16 cellular contexts compared by ENCODE assay signal in the genomic region with DNA sequence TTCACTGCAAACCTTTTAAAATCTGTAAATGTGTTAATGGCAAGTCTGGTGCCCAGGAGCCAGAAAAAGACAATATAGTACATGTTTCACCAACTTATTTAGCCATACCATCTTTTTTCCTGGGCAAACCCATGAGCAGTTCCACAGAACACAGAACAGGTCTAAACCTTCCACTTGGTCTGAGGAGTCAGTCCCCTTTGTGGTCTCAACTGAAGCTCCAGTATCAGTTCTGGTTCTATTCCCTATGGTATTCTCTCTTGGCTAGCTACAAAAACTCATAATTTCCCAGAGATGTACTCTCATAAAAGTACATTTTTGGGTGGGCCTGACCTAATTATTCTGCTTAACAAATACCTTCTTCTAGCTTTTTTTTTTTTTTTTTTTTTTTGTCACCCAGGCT. TPM values are rescaled to one million over a fixed set of nuclear protein-coding genes. Genes with fewer than 3 reads are reported as not detected.
DNase-seq lines count a peak whose midpoint lies in the region; ATAC-seq and TF ChIP-seq lines count a peak whose summit lies in the region.
"Had no signal": no experiment of that assay in that cellular context is flagged by ENCODE, and none has a peak within 500 bp of the region (broad histone marks: within the 10 kb centered on the region; RNA-seq: fewer than 3 reads in every experiment).

No MANE protein-coding gene starts in this region.

- H3K9me3 ChIP-seq in CD4-positive, alpha-beta T cell (ENCODE audit: control insufficient read depth, low read length), result no peaks in the 10 kb centered on the region
- H3K9me3 ChIP-seq: Caco-2 had no signal

- POLR2A ChIA-PET in activated CD4-positive, alpha-beta T cell treated with anti-CD3 and anti-CD28 coated beads for 36 hours (lab: Charles Lee), result no interaction called here
- POLR2A ChIA-PET in CD4-positive, alpha-beta T cell (lab: Charles Lee), result interaction anchor here (0.6 to 8.2 kb wide), 5 partner anchors 11 to 90 kb away, joined by 3 to 82 read pairs (median 5); partner anchors contain the start of gene STK17B
- POLR2A ChIA-PET in naive thymus-derived CD8-positive, alpha-beta T cell (lab: Charles Lee), result interaction anchor here (0.6 to 6.2 kb wide), 7 partner anchors 10 to 36 kb away, joined by 3 to 36 read pairs (median 7); partner anchors contain the start of gene STK17B

- H3K4me1 Mint-ChIP-seq in activated CD4-positive, alpha-beta T cell treated with anti-CD3 and anti-CD28 coated beads for 36 hours, result peaks cover 54% of the 10 kb centered on the region
- H3K4me1 Mint-ChIP-seq in CD4-positive, alpha-beta T cell (ENCODE audit: low read depth), result peaks cover 77% of the 10 kb centered on the region
- H3K4me1 Mint-ChIP-seq in activated T-helper 1 cell treated with anti-CD3 and anti-CD28 coated beads, Interleukin-12 subunit alpha, Interleukin-12 subunit beta, Interleukin-2, Interleukin-4 antibody, amounts not matched to agents 30 ng/mL and 10 ng/mL and 1 ng/mL, durations not matched to agents 14 hours and 24 hours and 36 hours (ENCODE audit: low read depth), result peaks cover 44% of the 10 kb centered on the region
- peaks cover 25 to 80% (median 63%) of the 10 kb centered on the region in 4 donors for H3K4me1 Mint-ChIP-seq in naive thymus-derived CD8-positive, alpha-beta T cell

- H3K27ac ChIP-seq in CD4-positive, alpha-beta T cell (ENCODE audit: low read depth, low read length), result no peak overlapping the region
- H3K27ac ChIP-seq: 22Rv1, BLaER1 had no signal

- no peaks in the 10 kb centered on the region for H3K27me3 ChIP-seq in CD4-positive, alpha-beta T cell (ENCODE audit: control insufficient read depth, insufficient read depth, low read length)
- H3K27me3 ChIP-seq: BLaER1 had no signal

- CTCF ChIA-PET in activated CD4-positive, alpha-beta T cell treated with anti-CD3 and anti-CD28 coated beads for 36 hours (lab: Charles Lee), result interaction anchor here (0.6 to 1.8 kb wide), 4 partner anchors 17 to 71 kb away, joined by 3 to 4 read pairs (median 3); partner anchors contain the start of gene DNAH7
- CTCF ChIA-PET in CD4-positive, alpha-beta T cell (lab: Charles Lee), result interaction anchor here (0.6 to 1.4 kb wide), 6 partner anchors 8 to 1679 kb away, joined by 3 to 4 read pairs (median 3); no protein-coding TSS in a partner anchor

- H3K27me3 Mint-ChIP-seq in activated CD4-positive, alpha-beta T cell treated with anti-CD3 and anti-CD28 coated beads for 36 hours, result no peaks in the 10 kb centered on the region
- H3K27me3 Mint-ChIP-seq in CD4-positive, alpha-beta T cell, result no peaks in the 10 kb centered on the region
- no peaks in the 10 kb centered on the region for H3K27me3 Mint-ChIP-seq in activated T-helper 1 cell treated with anti-CD3 and anti-CD28 coated beads, Interleukin-12 subunit alpha, Interleukin-12 subunit beta, Interleukin-2, Interleukin-4 antibody, amounts not matched to agents 30 ng/mL and 10 ng/mL and 1 ng/mL, durations not matched to agents 14 hours and 24 hours and 36 hours (ENCODE audit: insufficient read depth)
- no peaks in the 10 kb centered on the region for H3K27me3 Mint-ChIP-seq in naive thymus-derived CD8-positive, alpha-beta T cell

- H3K4me3 Mint-ChIP-seq in activated CD4-positive, alpha-beta T cell treated with anti-CD3 and anti-CD28 coated beads for 36 hours, result no peak overlapping the region
- H3K4me3 Mint-ChIP-seq in CD4-positive, alpha-beta T cell, result peak overlapping the region; percentile 45
- H3K4me3 Mint-ChIP-seq in activated T-helper 1 cell treated with anti-CD3 and anti-CD28 coated beads, Interleukin-12 subunit alpha, Interleukin-12 subunit beta, Interleukin-2, Interleukin-4 antibody, amounts not matched to agents 30 ng/mL and 10 ng/mL and 1 ng/mL, durations not matched to agents 14 hours and 24 hours and 36 hours, result no peak overlapping the region
- peak overlapping the region in 7 of 10 donors; percentile 20 to 67 (median 46) for H3K4me3 Mint-ChIP-seq in naive thymus-derived CD8-positive, alpha-beta T cell
- H3K4me3 Mint-ChIP-seq: H9 had no signal

- in situ Hi-C loops in GM13977 (cut with MboI; ENCODE audit: low pct_unique_long_range_greater_than_20kb, low sequenced_read_pairs, unreplicated experiment), result no loop called here

- no peak for DNase-seq in activated CD4-positive, alpha-beta T cell treated with anti-CD3 and anti-CD28 coated beads for 36 hours
- DNase-seq in activated CD4-positive, alpha-beta T cell treated with anti-CD3 and anti-CD28 coated beads for 1 hour, result no peak
- no peak for DNase-seq in CD4-positive, alpha-beta T cell
- DNase-seq in activated T-helper 1 cell treated with anti-CD3 and anti-CD28 coated beads, Interleukin-12 subunit alpha, Interleukin-12 subunit beta, Interleukin-2, Interleukin-4 antibody, amounts not matched to agents 30 ng/mL and 10 ng/mL and 1 ng/mL, durations not matched to agents 14 hours and 24 hours and 36 hours (ENCODE audit: low spot score), result no peak
- peak in 1 of 10 donors; percentile 19 for DNase-seq in naive thymus-derived CD8-positive, alpha-beta T cell
- DNase-seq in GM13977 (ENCODE audit: low spot score) (no peak), DMS79 (lab: John Stamatoyannopoulos, UW) (no peak)
- DNase-seq: Caco-2, H9, NCI-H1105 treated with DMSO at 0.1 percent for 48 hours, NCI-H187 treated with DMSO at 0.1 percent for 48 hours, NCI-H2171 treated with DMSO at 0.1 percent for 48 hours, NCI-H774 had no signal

- peak overlapping the region; percentile 51 for H3K27ac Mint-ChIP-seq in activated CD4-positive, alpha-beta T cell treated with anti-CD3 and anti-CD28 coated beads for 36 hours
- H3K27ac Mint-ChIP-seq in CD4-positive, alpha-beta T cell, result peak overlapping the region; percentile 77
- peak overlapping the region; percentile 23 for H3K27ac Mint-ChIP-seq in activated T-helper 1 cell treated with anti-CD3 and anti-CD28 coated beads, Interleukin-12 subunit alpha, Interleukin-12 subunit beta, Interleukin-2, Interleukin-4 antibody, amounts not matched to agents 30 ng/mL and 10 ng/mL and 1 ng/mL, durations not matched to agents 14 hours and 24 hours and 36 hours
- peak overlapping the region; percentile 77 to 95 (median 88) for H3K27ac Mint-ChIP-seq in naive thymus-derived CD8-positive, alpha-beta T cell
- H3K27ac Mint-ChIP-seq: H9 had no signal

- H3K36me3 Mint-ChIP-seq in activated CD4-positive, alpha-beta T cell treated with anti-CD3 and anti-CD28 coated beads for 36 hours (ENCODE audit: low read depth), result peaks cover 92% of the 10 kb centered on the region
- peaks cover 100% of the 10 kb centered on the region for H3K36me3 Mint-ChIP-seq in CD4-positive, alpha-beta T cell (ENCODE audit: low read depth)
- peaks cover 68% of the 10 kb centered on the region for H3K36me3 Mint-ChIP-seq in activated T-helper 1 cell treated with anti-CD3 and anti-CD28 coated beads, Interleukin-12 subunit alpha, Interleukin-12 subunit beta, Interleukin-2, Interleukin-4 antibody, amounts not matched to agents 30 ng/mL and 10 ng/mL and 1 ng/mL, durations not matched to agents 14 hours and 24 hours and 36 hours (ENCODE audit: low read depth)
- peaks cover 43 to 98% (median 75%) of the 10 kb centered on the region in 3 donors for H3K36me3 Mint-ChIP-seq in naive thymus-derived CD8-positive, alpha-beta T cell

- ATAC-seq in activated CD4-positive, alpha-beta T cell treated with anti-CD3 and anti-CD28 coated beads for 36 hours, result no peak
- no peak for ATAC-seq in CD4-positive, alpha-beta T cell (ENCODE audit: poor library complexity)
- ATAC-seq in naive thymus-derived CD8-positive, alpha-beta T cell, result no peak
- no peak for ATAC-seq in HG02759 (IDR thresholded peaks at IDR 0.05; ENCODE audit: unreplicated experiment)

- peaks cover 2% of the 10 kb centered on the region for H3K9me3 Mint-ChIP-seq in activated CD4-positive, alpha-beta T cell treated with anti-CD3 and anti-CD28 coated beads for 36 hours (ENCODE audit: low read depth)
- peaks cover 3% of the 10 kb centered on the region for H3K9me3 Mint-ChIP-seq in CD4-positive, alpha-beta T cell
- no peaks in the 10 kb centered on the region for H3K9me3 Mint-ChIP-seq in activated T-helper 1 cell treated with anti-CD3 and anti-CD28 coated beads, Interleukin-12 subunit alpha, Interleukin-12 subunit beta, Interleukin-2, Interleukin-4 antibody, amounts not matched to agents 30 ng/mL and 10 ng/mL and 1 ng/mL, durations not matched to agents 14 hours and 24 hours and 36 hours
- H3K9me3 Mint-ChIP-seq in naive thymus-derived CD8-positive, alpha-beta T cell, result peaks cover 0 to 5% (median 0%) of the 10 kb centered on the region in 9 donors
- H3K9me3 Mint-ChIP-seq: H9 had no signal

- intact Hi-C loops in activated CD4-positive, alpha-beta T cell treated with anti-CD3 and anti-CD28 coated beads for 36 hours (cut with DNase I, micrococcal nuclease), result loop anchor here in 1 of 2 experiments (5.0 kb wide), 1 partner anchor 38 kb away; no protein-coding TSS in a partner anchor
- intact Hi-C loops in CD4-positive, alpha-beta T cell (cut with DNase I, micrococcal nuclease), result no loop called here
- intact Hi-C loops in activated T-helper 1 cell treated with anti-CD3 and anti-CD28 coated beads, Interleukin-12 subunit alpha, Interleukin-12 subunit beta, Interleukin-2, Interleukin-4 antibody, amounts not matched to agents 30 ng/mL and 10 ng/mL and 1 ng/mL, durations not matched to agents 14 hours and 24 hours and 36 hours (cut with micrococcal nuclease), result loop anchor here (10.0 kb wide), 1 partner anchor 845 kb away; no protein-coding TSS in a partner anchor

- TF ChIP-seq CTCF in CD4-positive, alpha-beta T cell (IDR thresholded peaks at IDR 0.05), result no peak
- TF ChIP-seq CTCF in GM13977 (IDR thresholded peaks at IDR 0.05; ENCODE audit: extremely low read depth, insufficient read depth, missing control alignments), result no peak

RNA-seq across cellular contexts. Expression of gene STK17B, which starts 31.2 kb away (rescaled TPM):
- 100 to 1,000 TPM; 159 to 178 TPM for total RNA-seq in activated CD4-positive, alpha-beta T cell treated with anti-CD3 and anti-CD28 coated beads for 36 hours
- 100 to 1,000 TPM; 645 to 648 TPM for total RNA-seq in CD4-positive, alpha-beta T cell
- total RNA-seq in activated T-helper 1 cell treated with anti-CD3 and anti-CD28 coated beads, Interleukin-12 subunit alpha, Interleukin-12 subunit beta, Interleukin-2, Interleukin-4 antibody, amounts not matched to agents 30 ng/mL and 10 ng/mL and 1 ng/mL, durations not matched to agents 14 hours and 24 hours and 36 hours, result 148 and 164 TPM in 2 replicates
- total RNA-seq in naive thymus-derived CD8-positive, alpha-beta T cell, result 100 to 1,000 TPM; 312 to 331 TPM
- polyA plus RNA-seq in naive thymus-derived CD8-positive, alpha-beta T cell, result 10 to 100 TPM; 73.5 to 98.3 (median 91.9) TPM

Comparison
In these comparisons a context has a peak if more than half of its experiments do, and no peak if none do; other contexts are left out.
1. H3K27ac Mint-ChIP-seq: peak in every context shown above with its lines; median percentile 88 in naive thymus-derived CD8-positive, alpha-beta T cell; 77 in CD4-positive, alpha-beta T cell; 51 in activated CD4-positive, alpha-beta T cell treated with anti-CD3 and anti-CD28 coated beads for 36 hours; 23 in activated T-helper 1 cell treated with anti-CD3 and anti-CD28 coated beads, Interleukin-12 subunit alpha, Interleukin-12 subunit beta, Interleukin-2, Interleukin-4 antibody, amounts not matched to agents 30 ng/mL and 10 ng/mL and 1 ng/mL, durations not matched to agents 14 hours and 24 hours and 36 hours.
2. H3K4me3 Mint-ChIP-seq: peak in CD4-positive, alpha-beta T cell (single experiment) and naive thymus-derived CD8-positive, alpha-beta T cell (7 of 10); none in activated CD4-positive, alpha-beta T cell treated with anti-CD3 and anti-CD28 coated beads for 36 hours (single experiment) and activated T-helper 1 cell treated with anti-CD3 and anti-CD28 coated beads, Interleukin-12 subunit alpha, Interleukin-12 subunit beta, Interleukin-2, Interleukin-4 antibody, amounts not matched to agents 30 ng/mL and 10 ng/mL and 1 ng/mL, durations not matched to agents 14 hours and 24 hours and 36 hours (single experiment).